ENCODE assay signal across 8 cellular contexts in genomic region chr11:44726278-44727113, GRCh38. TPM values are rescaled to one million over a fixed set of nuclear protein-coding genes. Genes with fewer than 3 reads are reported as not detected.
DNase-seq lines count a peak whose midpoint lies in the region; ATAC-seq and TF ChIP-seq lines count a peak whose summit lies in the region.

TSS of gene TSPAN18 (plus strand) at chr11:44726962. CDS start at chr11:44906417, 179,455 bp downstream.

- CTCF ChIA-PET in GM10248 (lab: Yijun Ruan, JAX): interaction anchor here (0.6 to 1.5 kb wide), 12 partner anchors 9 to 210 kb away, joined by 3 to 6 read pairs (median 4); no protein-coding TSS in a partner anchor

- intact Hi-C loops in cardiac septum (cut with DNase I): loop anchor here (1.0 to 10.0 kb wide), 5 partner anchors 40 to 185 kb away; partner anchors contain the start of gene CD82

- POLR2A ChIA-PET in GM10248 (lab: Yijun Ruan, JAX): no interaction called here

- TF ChIP-seq CTCF in GM10248 (IDR thresholded peaks at IDR 0.05; ENCODE audit: control extremely low read depth, extremely low read depth, low read depth, missing control alignments): no peak

- DNase-seq in GM10248 (ENCODE audit: extremely low spot score) (peak; percentile 86), NCI-H2171 (lab: John Stamatoyannopoulos, UW) (peak; percentile 51), cardiac septum (ENCODE audit: low spot score) (no peak), pulmonary artery endothelial cell (ENCODE audit: low read depth, low spot score) (no peak), NCI-H774 (lab: John Stamatoyannopoulos, UW) (no peak), NCI-H510A (lab: John Stamatoyannopoulos, UW) (no peak)
- DNase-seq in activated effector memory CD4-positive, alpha-beta T cell treated with Interleukin-2 at 50 U/mL for 16 hours: peak; percentile 28

- ATAC-seq in GM21786 (IDR thresholded peaks at IDR 0.05; ENCODE audit: unreplicated experiment): peak; percentile 86

RNA-seq across cellular contexts. Expression of gene TSPAN18, which starts in this region (rescaled TPM):
- total RNA-seq in cardiac septum (153 TPM), pulmonary artery endothelial cell (11.1 and 11.5 TPM in 2 replicates)

Comparison
In these comparisons a context has a peak if more than half of its experiments do, and no peak if none do; other contexts are left out.
1. RNA of gene TSPAN18 (total RNA-seq): 153 TPM in cardiac septum (single experiment); 11.1 to 11.5 TPM in pulmonary artery endothelial cell; every median in the first group is over 10 times any median in the second.
2. DNase-seq: peak in GM10248 (single experiment), NCI-H2171 (single experiment) and activated effector memory CD4-positive, alpha-beta T cell treated with Interleukin-2 at 50 U/mL for 16 hours (single experiment); none in cardiac septum (single experiment), pulmonary artery endothelial cell (single experiment), NCI-H774 (single experiment) and NCI-H510A (single experiment).